9 cellular contexts compared by ENCODE assay signal in the genomic region with DNA sequence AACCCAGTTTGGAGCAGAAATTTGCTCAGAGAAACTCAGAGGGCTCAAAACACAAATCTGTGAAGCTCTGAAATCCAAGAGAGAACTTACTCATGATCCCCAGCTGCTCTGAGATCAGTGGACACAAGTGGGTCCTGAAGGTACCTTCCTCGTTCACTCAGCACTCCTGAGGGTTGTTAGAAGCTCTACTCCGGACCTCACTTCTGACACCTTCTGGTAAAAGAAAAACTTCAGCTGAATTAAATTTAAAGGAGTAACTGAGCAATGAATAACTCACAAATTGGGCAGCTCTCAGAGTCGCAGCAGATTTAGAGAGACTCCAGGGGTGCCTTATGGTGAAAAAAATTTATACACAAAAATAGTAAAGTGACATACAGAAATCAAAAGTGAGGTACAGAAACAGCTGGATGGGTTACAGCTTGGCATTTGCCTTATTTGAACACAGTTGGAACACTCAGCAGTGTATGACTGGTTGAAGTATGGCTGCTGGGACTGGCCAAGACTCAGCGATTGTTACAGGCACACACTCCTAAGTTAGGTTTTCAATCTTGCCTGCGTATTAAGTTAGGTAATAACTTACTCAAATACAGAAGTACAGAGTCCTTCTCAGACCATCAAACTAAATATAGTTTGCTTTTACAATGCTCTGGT. TPM values are rescaled to one million over a fixed set of nuclear protein-coding genes. Genes with fewer than 3 reads are reported as not detected.
DNase-seq lines count a peak whose midpoint lies in the region; ATAC-seq, FAIRE-seq and TF ChIP-seq lines count a peak whose summit lies in the region.
"Had no signal": no experiment of that assay in that cellular context is flagged by ENCODE, and none has a peak within 500 bp of the region (broad histone marks: within the 10 kb centered on the region; RNA-seq: fewer than 3 reads in every experiment).

No MANE protein-coding gene starts in this region.

- H3K27ac ChIP-seq in IMR-90 (ENCODE audit: insufficient read depth, low read length): no peak overlapping the region
- no peak overlapping the region for H3K27ac ChIP-seq in K562 (ENCODE audit: extremely low read depth, low read depth, low read length)
- no peak overlapping the region for H3K27ac ChIP-seq in transverse colon

- BruUV-seq in IMR-90 (replicated peaks; lab: Mats Ljungman, UMichigan) (no TSS peak), K562 (replicated peaks; lab: Mats Ljungman, UMichigan) (no TSS peak)

- intact Hi-C loops in IMR-90 (cut with micrococcal nuclease): no loop called here
- intact Hi-C loops in K562 (cut with micrococcal nuclease): loop anchor here (1.0 to 10.0 kb wide), 3 partner anchors 77 to 506 kb away; no protein-coding TSS in a partner anchor
- intact Hi-C loops in transverse colon (cut with DNase I; ENCODE audit: low total_unique reads): no loop called here
- intact Hi-C loops in sciatic nerve (cut with DNase I): no loop called here

- WGBS in IMR-90 (ENCODE audit: extremely low coverage in 2 of 2, insufficient read length in 1 of 2), 2 experiments: no CpG with 5 or more reads among the region's 5 CpGs
- 0% methylated on average over 5 of the region's 5 CpGs for WGBS in K562 (ENCODE audit: insufficient coverage, low coverage, missing lambda C conversion rate)
- WGBS in transverse colon (ENCODE audit: low coverage in 1 of 2), 2 donors: 31 to 37% methylated on average over 3 to 5 of the region's 5 CpGs

- H3K9ac ChIP-seq in IMR-90 (ENCODE audit: low read depth, low read length) (no peak overlapping the region), K562 (ENCODE audit: insufficient read depth in 1 of 2, low read depth in 2 of 2, low read length in 2 of 2) (no peak overlapping the region)

- CTCF ChIA-PET in IMR-90 (lab: Yijun Ruan, JAX): no interaction called here
- CTCF ChIA-PET in K562 (lab: Yijun Ruan, JAX; ENCODE audit: low intra/inter-chr PET ratio): no interaction called here

- H3K56ac ChIP-seq in IMR-90 (ENCODE audit: extremely low read depth, insufficient read depth, low read length): no peak overlapping the region

- H3K36me3 Mint-ChIP-seq in naive thymus-derived CD8-positive, alpha-beta T cell: peaks cover 0 to 5% (median 0%) of the 10 kb centered on the region in 3 donors

- TF ChIP-seq EP300 in K562 (IDR thresholded peaks at IDR 0.05; ENCODE audit: low read length) (no peak), transverse colon (IDR thresholded peaks at IDR 0.05; ENCODE audit: low read depth) (no peak)

- dilution Hi-C loops in IMR-90 (cut with HindIII; ENCODE audit: low sequenced_read_pairs, unreplicated experiment): no loop called here

- H3K9me1 ChIP-seq in IMR-90 (ENCODE audit: insufficient read depth, low read length) (peaks cover 6% of the 10 kb centered on the region), K562 (ENCODE audit: control insufficient read depth, insufficient read depth, low read length) (no peaks in the 10 kb centered on the region)

- H2AK5ac ChIP-seq in IMR-90 (ENCODE audit: low read depth, low read length): no peak overlapping the region

- no peak overlapping the region for H2AFZ ChIP-seq in IMR-90 (replicated peaks; ENCODE audit: low read length, poor library complexity)
- H2AFZ ChIP-seq in K562 (ENCODE audit: low read depth, low read length): no peak overlapping the region

- no peak overlapping the region for H4K91ac ChIP-seq in IMR-90 (ENCODE audit: insufficient read depth, low read depth, low read length)

- H3K4me2 ChIP-seq in IMR-90 (ENCODE audit: low read depth, low read length) (no peak overlapping the region), K562 (ENCODE audit: insufficient read depth, low read length) (no peak overlapping the region)

- no peaks in the 10 kb centered on the region for H3K27me3 Mint-ChIP-seq in naive thymus-derived CD8-positive, alpha-beta T cell

- POLR2A ChIA-PET in IMR-90 (lab: Charles Lee; ENCODE audit: unreplicated experiment) (no interaction called here), K562 (lab: Yijun Ruan, JAX) (interaction anchor here (0.6 kb wide), 1 partner anchor 37 kb away, joined by 3 read pairs; no protein-coding TSS in a partner anchor)
- POLR2A ChIA-PET in naive thymus-derived CD8-positive, alpha-beta T cell (lab: Charles Lee): interaction anchor here (1.1 kb wide), 1 partner anchor 173 kb away, joined by 3 read pairs; no protein-coding TSS in a partner anchor

- H4K5ac ChIP-seq in IMR-90 (ENCODE audit: low read depth, low read length): no peak overlapping the region

- no peak overlapping the region for H2AK9ac ChIP-seq in IMR-90 (replicated peaks; ENCODE audit: low read depth, low read length, poor library complexity)

- H4K8ac ChIP-seq in IMR-90 (ENCODE audit: low read depth in 2 of 2, low read length in 2 of 2): no peak overlapping the region

- FAIRE-seq in K562 (lab: Jason Lieb, UNC) (peak; percentile 11), RCC 7860 (lab: Jason Lieb, UNC) (no peak)

- H4K20me1 ChIP-seq in IMR-90 (ENCODE audit: insufficient read depth, low read length) (no peaks in the 10 kb centered on the region), K562 (replicated peaks; ENCODE audit: control insufficient read depth, insufficient read depth, low read length) (no peaks in the 10 kb centered on the region)

- H3K27me3 ChIP-seq in IMR-90 (ENCODE audit: control insufficient read depth, insufficient read depth, low read length): no peaks in the 10 kb centered on the region
- H3K27me3 ChIP-seq in K562 (ENCODE audit: control insufficient read depth in 2 of 2, insufficient read depth in 2 of 2, low read length in 2 of 2): no peaks in the 10 kb centered on the region; a peak in 1 of 5 replicates
- H3K27me3 ChIP-seq in transverse colon: no peaks in the 10 kb centered on the region

- H3K9me3 Mint-ChIP-seq in naive thymus-derived CD8-positive, alpha-beta T cell: peaks cover 0 to 17% (median 3%) of the 10 kb centered on the region in 9 donors

- TF ChIP-seq CTCF in IMR-90 (conservative IDR thresholded peaks at IDR 0.05; ENCODE audit: low read depth, low read length): 0 out of 2 replicates have a peak, but pooled peaks have one; percentile 5
- TF ChIP-seq CTCF in K562 (IDR thresholded peaks at IDR 0.05 in 2 of 3, conservative IDR thresholded peaks at IDR 0.05 in 1 of 3; ENCODE audit: insufficient read depth in 2 of 3, low read depth in 1 of 3, low read length in 3 of 3): peak; percentile 10 to 29 (median 11); a peak in 2 of 6 replicates
- TF ChIP-seq CTCF in transverse colon (IDR thresholded peaks at IDR 0.05): peak in 1 of 5 experiments; percentile 5

- TF ChIP-seq POLR2A in IMR-90 (IDR thresholded peaks at IDR 0.05; ENCODE audit: low read depth, low read length): no peak
- no peak for TF ChIP-seq POLR2A in K562 (conservative IDR thresholded peaks at IDR 0.05)
- no peak for TF ChIP-seq POLR2A in transverse colon (IDR thresholded peaks at IDR 0.05)

- H3K18ac ChIP-seq in IMR-90 (ENCODE audit: low read depth, low read length): no peak overlapping the region

- no peak overlapping the region for H2BK20ac ChIP-seq in IMR-90 (ENCODE audit: low read depth, low read length)

- in situ Hi-C loops in IMR-90 (cut with MboI; ENCODE audit: low sequenced_read_pairs): no loop called here
- in situ Hi-C loops in K562 (cut with MboI): no loop called here
- in situ Hi-C loops in transverse colon (cut with MboI; ENCODE audit: low pct_ligation_motif_present in 1 of 4, low pct_unique_long_range_greater_than_20kb in 1 of 4, low sequenced_read_pairs in 3 of 4): no loop called here

- no peak overlapping the region for H2BK5ac ChIP-seq in IMR-90 (ENCODE audit: low read depth, low read length, poor library complexity, severe bottlenecking)

- no peak overlapping the region for H3K23ac ChIP-seq in IMR-90 (ENCODE audit: low read depth, low read length)

- no peaks in the 10 kb centered on the region for H3K79me2 ChIP-seq in K562 (ENCODE audit: control insufficient read depth, insufficient read depth, low read length)

- no peak overlapping the region for H3K4ac ChIP-seq in IMR-90 (ENCODE audit: low read depth, low read length)

- no peak overlapping the region for H2BK15ac ChIP-seq in IMR-90 (ENCODE audit: low read depth, low read length)

- no peak overlapping the region for H3K14ac ChIP-seq in IMR-90 (replicated peaks; ENCODE audit: low read depth, low read length)

- H3K4me1 ChIP-seq in IMR-90 (ENCODE audit: control insufficient read depth, insufficient read depth, low read length): no peaks in the 10 kb centered on the region
- no peaks in the 10 kb centered on the region for H3K4me1 ChIP-seq in K562 (replicated peaks in 1 of 2; ENCODE audit: control insufficient read depth in 2 of 2, insufficient read depth in 2 of 2, low read length in 2 of 2)
- H3K4me1 ChIP-seq in transverse colon: peaks cover 0 to 5% (median 0%) of the 10 kb centered on the region in 4 donors

- H3K4me1 Mint-ChIP-seq in naive thymus-derived CD8-positive, alpha-beta T cell: peaks cover 4 to 22% (median 18%) of the 10 kb centered on the region in 4 donors

- H3K4me3 ChIP-seq in IMR-90 (ENCODE audit: insufficient read depth, low read depth, low read length): no peak overlapping the region
- no peak overlapping the region for H3K4me3 ChIP-seq in K562
- H3K4me3 ChIP-seq in transverse colon: no peak overlapping the region

- no peak for DNase-seq in IMR-90
- DNase-seq in K562 (ENCODE audit: extremely low read depth in 1 of 4, low spot score in 3 of 4): peak in 2 of 4 experiments; percentile 5 to 14
- peak in 3 of 10 donors; percentile 5 to 15 (median 8) for DNase-seq in naive thymus-derived CD8-positive, alpha-beta T cell
- no peak for DNase-seq in transverse colon
- no peak for DNase-seq in sciatic nerve (ENCODE audit: low spot score)
- no peak for DNase-seq in NCI-H2107 (lab: John Stamatoyannopoulos, UW)
- DNase-seq in RCC 7860 (ENCODE audit: low spot score): no peak
- DNase-seq: islet precursor cell had no signal

- TF ChIP-seq RAD21 in IMR-90 (IDR thresholded peaks at IDR 0.05; ENCODE audit: low read length) (no peak), K562 (CRISPR knock-in tag; conservative IDR thresholded peaks at IDR 0.05 in 1 of 2, IDR thresholded peaks at IDR 0.05 in 1 of 2) (peak in 1 of 2 experiments; percentile 32; a peak in 1 of 4 replicates)

- no peaks in the 10 kb centered on the region for H3K9me3 ChIP-seq in IMR-90 (ENCODE audit: control insufficient read depth, insufficient read depth, low read length)
- no peaks in the 10 kb centered on the region for H3K9me3 ChIP-seq in K562 (replicated peaks; ENCODE audit: control insufficient read depth, insufficient read depth, low read depth, low read length)
- H3K9me3 ChIP-seq in transverse colon: no peaks in the 10 kb centered on the region

- H3K4me3 Mint-ChIP-seq in naive thymus-derived CD8-positive, alpha-beta T cell: peak overlapping the region in 1 of 10 donors; percentile 1

- H3K27ac Mint-ChIP-seq in naive thymus-derived CD8-positive, alpha-beta T cell: peak overlapping the region in 2 of 10 donors; percentile 51 to 83

- H3K36me3 ChIP-seq in IMR-90 (ENCODE audit: control insufficient read depth, insufficient read depth, low read length) (no peaks in the 10 kb centered on the region), K562 (ENCODE audit: control insufficient read depth, insufficient read depth, low read length) (no peaks in the 10 kb centered on the region), transverse colon (no peaks in the 10 kb centered on the region)

- H2BK120ac ChIP-seq in IMR-90 (ENCODE audit: low read depth, low read length): no peak overlapping the region

- H3K79me1 ChIP-seq in IMR-90 (ENCODE audit: low read depth in 1 of 2, low read length in 2 of 2): no peaks in the 10 kb centered on the region

- ATAC-seq in GM18868 (IDR thresholded peaks at IDR 0.05; ENCODE audit: unreplicated experiment) (peak; percentile 82), IMR-90 (ENCODE audit: low read depth) (no peak), K562 (peak; percentile 64; the same call in 2 of the 3 replicates), sciatic nerve (no peak)
- peak; percentile 40 to 44 for ATAC-seq in naive thymus-derived CD8-positive, alpha-beta T cell

RNA-seq across cellular contexts. Expression of gene INSL4, which starts 32.5 kb away (rescaled TPM):
- not detected in 2 replicates for total RNA-seq in IMR-90 (2012; rRNA removed)
- polyA plus RNA-seq in IMR-90 (2012; rRNA removed): 0.03 TPM in 1 of 2 replicates, not detected in the other
- polyA plus RNA-seq in IMR-90 (2012; cell fraction: cytosol; rRNA removed): not detected in 2 replicates
- polyA plus RNA-seq in IMR-90 (2012; cell fraction: nucleus; rRNA removed; ENCODE audit: low replicate concordance): not detected in 2 replicates
- total RNA-seq in K562 (2011; cell fraction: chromatin; rRNA removed; ENCODE audit: low replicate concordance): not detected in 2 replicates
- total RNA-seq in K562 (2011; cell fraction: nucleolus; rRNA removed): not detected in 2 replicates
- total RNA-seq in K562 (2011; cell fraction: nucleoplasm; rRNA removed): not detected in 2 replicates
- not detected in 2 replicates for total RNA-seq in K562 (2014; rRNA removed)
- total RNA-seq in K562 (2014; rRNA removed; fragmentation: Illumina TruSeq; extraction: Trizol): not detected in 2 replicates
- not detected in 2 replicates for total RNA-seq in K562 (2015; rRNA removed; fragmentation: Illumina TruSeq; extraction: Trizol)
- total RNA-seq in K562 (2021): not detected in 2 replicates
- not detected in 2 replicates for polyA plus RNA-seq in K562 (2011; rRNA removed)
- not detected in 2 replicates for polyA plus RNA-seq in K562 (2011; cell fraction: cytosol; rRNA removed)
- polyA plus RNA-seq in K562 (2011; cell fraction: nucleus; rRNA removed): not detected in 2 replicates
- not detected in 2 replicates for polyA plus RNA-seq in K562 (2012)
- polyA plus RNA-seq in K562 (2014; fragmentation: Illumina TruSeq; extraction: Trizol): not detected in 2 replicates
- not detected for polyA plus RNA-seq in K562 (2014; fragmentation: Nextera tagmentation; extraction: Ambion mirVana)
- not detected in 2 replicates for polyA plus RNA-seq in K562 (2014; rRNA removed)
- not detected in 2 replicates for polyA minus RNA-seq in K562 (2011; rRNA and poly(A)+ RNA removed)
- polyA minus RNA-seq in K562 (2011; cell fraction: cytosol; rRNA and poly(A)+ RNA removed): not detected in 2 replicates
- not detected in 2 replicates for polyA minus RNA-seq in K562 (2011; cell fraction: nucleus; rRNA and poly(A)+ RNA removed)
- not detected for total RNA-seq in naive thymus-derived CD8-positive, alpha-beta T cell
- polyA plus RNA-seq in naive thymus-derived CD8-positive, alpha-beta T cell: not detected
- not detected for total RNA-seq in transverse colon
- not detected for total RNA-seq in sciatic nerve

RNA-seq across cellular contexts. Expression of gene RLN2, which starts 40.8 kb away (rescaled TPM):
- total RNA-seq in IMR-90 (2012; rRNA removed) (not detected in 2 replicates), K562 (2014; rRNA removed) (not detected in 2 replicates), K562 (2014; rRNA removed; fragmentation: Illumina TruSeq; extraction: Trizol) (not detected in 2 replicates), K562 (2015; rRNA removed; fragmentation: Illumina TruSeq; extraction: Trizol) (not detected in 2 replicates), K562 (2021) (not detected in 2 replicates), transverse colon (not detected), sciatic nerve (not detected)
- polyA plus RNA-seq in IMR-90 (2012; rRNA removed) (not detected in 2 replicates), K562 (2011; rRNA removed) (not detected in 2 replicates), K562 (2014; fragmentation: Illumina TruSeq; extraction: Trizol) (not detected in 2 replicates), K562 (2014; fragmentation: Nextera tagmentation; extraction: Ambion mirVana) (under 1 TPM; 0.08 to 0.17 TPM), K562 (2014; rRNA removed) (not detected in 2 replicates)
- polyA plus RNA-seq in IMR-90 (2012; cell fraction: cytosol; rRNA removed): 0.08 TPM in 1 of 2 replicates, not detected in the other
- not detected in 2 replicates for polyA plus RNA-seq in IMR-90 (2012; cell fraction: nucleus; rRNA removed; ENCODE audit: low replicate concordance)
- total RNA-seq in K562 (2011; cell fraction: chromatin; rRNA removed; ENCODE audit: low replicate concordance): not detected in 2 replicates
- total RNA-seq in K562 (2011; cell fraction: nucleolus; rRNA removed): not detected in 2 replicates
- total RNA-seq in K562 (2011; cell fraction: nucleoplasm; rRNA removed): not detected in 2 replicates
- not detected in 2 replicates for polyA plus RNA-seq in K562 (2011; cell fraction: cytosol; rRNA removed)
- polyA plus RNA-seq in K562 (2011; cell fraction: nucleus; rRNA removed): not detected in 2 replicates
- polyA plus RNA-seq in K562 (2012): not detected in 2 replicates
- polyA minus RNA-seq in K562 (2011; rRNA and poly(A)+ RNA removed): not detected in 2 replicates
- polyA minus RNA-seq in K562 (2011; cell fraction: cytosol; rRNA and poly(A)+ RNA removed): not detected in 2 replicates
- polyA minus RNA-seq in K562 (2011; cell fraction: nucleus; rRNA and poly(A)+ RNA removed): not detected in 2 replicates
- 1 to 10 TPM; 3.7 TPM for total RNA-seq in naive thymus-derived CD8-positive, alpha-beta T cell
- polyA plus RNA-seq in naive thymus-derived CD8-positive, alpha-beta T cell: 10 to 100 TPM in 1 of 3 donors, 1 to 10 TPM in 2; 7.7 to 12.7 (median 9.4) TPM

Comparison
In these comparisons a context has a peak if more than half of its experiments do, and no peak if none do; other contexts are left out.
1. ATAC-seq: peak in GM18868 (single experiment), K562 (single experiment) and naive thymus-derived CD8-positive, alpha-beta T cell (2 of 2); none in IMR-90 (single experiment) and sciatic nerve (single experiment).